In genomic region chr1:178532392-178532791, GRCh38 we compare ENCODE assay signal across 8 cellular contexts. TPM values are rescaled to one million over a fixed set of nuclear protein-coding genes. Genes with fewer than 3 reads are reported as not detected.
A peak's percentile ranks its signal among the peaks of the same experiment; 100 is the strongest.
DNase-seq lines count a peak whose midpoint lies in the region; ATAC-seq and TF ChIP-seq lines count a peak whose summit lies in the region.

No MANE protein-coding gene starts in this region.

- H3K4me3 ChIP-seq in NT2/D1 (ENCODE audit: insufficient read length, low read depth) (no peak overlapping the region), epithelial cell of proximal tubule (ENCODE audit: low read depth, low read length) (no peak overlapping the region), mucosa of rectum (ENCODE audit: low read length in 2 of 2) (peak overlapping the region; percentile 8 to 48)

- peak; percentile 82 for DNase-seq in CD1c-positive myeloid dendritic cell (ENCODE audit: extremely low spot score)
- DNase-seq in HT1080 (ENCODE audit: low read depth) = peak; percentile 76
- peak; percentile 82 for DNase-seq in NT2/D1 (ENCODE audit: low read depth, low spot score)
- DNase-seq in activated CD8-positive, alpha-beta memory T cell treated with anti-CD3 and anti-CD28 coated beads, Interleukin-2, amount 50 U/mL, for 24 hours (ENCODE audit: extremely low read depth) = peak; percentile 28
- DNase-seq in epithelial cell of proximal tubule (ENCODE audit: low read depth) = no peak
- peak; percentile 44 to 54 for DNase-seq in stimulated activated CD8-positive, alpha-beta memory T cell treated with anti-CD3 and anti-CD28 coated beads, Interleukin-4, amount 100 ng/mL, for 4 hours (ENCODE audit: low read depth in 2 of 2, low spot score in 1 of 2)

- H3K9ac ChIP-seq in NT2/D1 (ENCODE audit: insufficient read length, low read depth) = peak overlapping the region; percentile 28
- peak overlapping the region in 1 of 2 donors; percentile 6 for H3K9ac ChIP-seq in mucosa of rectum (ENCODE audit: low read depth in 1 of 2, low read length in 2 of 2)

- no peaks in the 10 kb centered on the region for H3K36me3 ChIP-seq in NT2/D1 (ENCODE audit: insufficient read depth, insufficient read length, low read length)
- H3K36me3 ChIP-seq in mucosa of rectum (ENCODE audit: control insufficient read depth in 2 of 2, insufficient read depth in 2 of 2, low read length in 2 of 2) = no peaks in the 10 kb centered on the region

- no peaks in the 10 kb centered on the region for H3K27me3 ChIP-seq in NT2/D1 (ENCODE audit: insufficient read depth, insufficient read length)
- no peaks in the 10 kb centered on the region for H3K27me3 ChIP-seq in mucosa of rectum (ENCODE audit: control insufficient read depth in 2 of 2, insufficient read depth in 2 of 2, low read length in 2 of 2)

- no peak overlapping the region for H3K27ac ChIP-seq in mucosa of rectum (ENCODE audit: low read depth in 2 of 2, low read length in 2 of 2)

- ATAC-seq in GM19463 (IDR thresholded peaks at IDR 0.05; ENCODE audit: unreplicated experiment) = peak; percentile 79

- no peaks in the 10 kb centered on the region for H3K9me3 ChIP-seq in NT2/D1 (ENCODE audit: insufficient read depth, low read length)
- H3K9me3 ChIP-seq in mucosa of rectum (ENCODE audit: control insufficient read depth in 2 of 2, low read length in 2 of 2) = no peaks in the 10 kb centered on the region

- H3K4me1 ChIP-seq in NT2/D1 (ENCODE audit: insufficient read depth, insufficient read length) (peaks cover 17% of the 10 kb centered on the region), mucosa of rectum (ENCODE audit: control insufficient read depth in 2 of 2, insufficient read depth in 2 of 2, low read length in 2 of 2) (peaks cover 10 to 13% of the 10 kb centered on the region in 2 donors)

- TF ChIP-seq CTCF in epithelial cell of proximal tubule (conservative IDR thresholded peaks at IDR 0.05; ENCODE audit: low read depth, low read length) = peak; percentile 92

RNA-seq across cellular contexts. Expression of gene TEX35, which starts 19.5 kb away (rescaled TPM):
- total RNA-seq in HT1080 (2014; rRNA removed; shearing (Covaris generic)) = not detected in 2 replicates
- not detected in 2 replicates for polyA plus RNA-seq in HT1080 (2015; cell fraction: cytosol; rRNA removed)
- not detected in 2 replicates for polyA plus RNA-seq in HT1080 (2015; cell fraction: nucleus; rRNA removed)
- not detected in 2 replicates for total RNA-seq in epithelial cell of proximal tubule

RNA-seq across cellular contexts. Expression of gene CLEC20A, which starts 35.6 kb away (rescaled TPM):
- total RNA-seq in HT1080 (2014; rRNA removed; shearing (Covaris generic)) = not detected in 2 replicates
- polyA plus RNA-seq in HT1080 (2015; cell fraction: cytosol; rRNA removed) = not detected in 2 replicates
- polyA plus RNA-seq in HT1080 (2015; cell fraction: nucleus; rRNA removed) = not detected in 2 replicates
- total RNA-seq in epithelial cell of proximal tubule = not detected in 2 replicates

Comparison
In these comparisons a context has a peak if more than half of its experiments do, and no peak if none do; other contexts are left out.
1. H3K4me3 ChIP-seq: peak in mucosa of rectum (2 of 2); none in NT2/D1 (single experiment) and epithelial cell of proximal tubule (single experiment).